17 cellular contexts compared by ENCODE assay signal in the genomic region with DNA sequence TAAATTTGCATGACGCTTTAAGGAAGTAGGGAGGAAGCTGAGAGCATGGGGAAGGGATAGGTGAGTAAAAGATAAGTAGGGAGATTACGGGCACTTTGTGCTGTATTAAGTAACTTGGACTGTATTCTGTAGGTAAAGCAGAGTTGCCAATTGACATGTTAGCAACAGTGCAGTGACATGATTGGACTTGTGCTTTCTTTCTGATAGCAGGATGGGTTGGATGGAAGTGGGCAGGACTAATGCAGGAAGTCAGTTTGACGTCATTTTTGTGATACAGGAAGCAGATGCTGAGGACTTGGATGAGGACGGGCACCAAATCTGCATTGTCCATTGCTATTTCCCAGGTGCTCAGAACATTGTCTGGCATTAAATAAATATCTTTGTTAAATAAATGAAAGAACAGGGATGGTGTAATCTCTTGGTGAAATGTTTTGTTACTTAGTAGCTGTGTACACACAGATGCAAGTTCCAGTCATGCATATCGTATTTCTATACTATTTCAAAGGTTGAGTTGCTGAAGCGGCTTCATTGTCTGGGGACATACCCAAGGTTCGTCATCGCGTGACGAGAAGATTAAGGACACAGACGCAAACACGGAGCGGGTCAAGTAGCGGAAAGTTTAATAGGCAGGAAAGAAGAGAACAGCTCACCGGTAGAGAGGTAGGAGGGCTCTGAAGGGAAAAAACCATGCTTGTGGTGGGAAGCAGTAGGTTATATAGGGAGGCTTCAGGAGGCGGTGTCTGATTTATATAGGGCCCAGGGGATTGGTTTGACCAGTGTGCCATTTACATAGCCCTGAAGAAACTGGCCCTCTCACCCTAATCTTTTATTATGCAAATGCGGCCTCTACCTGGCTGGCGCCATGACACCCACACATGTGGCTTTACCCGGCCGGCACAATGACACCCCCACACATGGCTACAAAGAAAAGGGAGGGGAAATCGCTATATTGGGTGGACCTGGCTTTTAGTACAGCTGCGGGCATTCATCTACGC. TPM values are rescaled to one million over a fixed set of nuclear protein-coding genes. Genes with fewer than 3 reads are reported as not detected.
A peak's percentile ranks its signal among the peaks of the same experiment; 100 is the strongest.
DNase-seq lines count a peak whose midpoint lies in the region; ATAC-seq and TF ChIP-seq lines count a peak whose summit lies in the region.
"Had no signal": no experiment of that assay in that cellular context is flagged by ENCODE, and none has a peak within 500 bp of the region (broad histone marks: within the 10 kb centered on the region; RNA-seq: fewer than 3 reads in every experiment).

No MANE protein-coding gene starts in this region.

- no peak overlapping the region for H3K18ac ChIP-seq in neuronal stem cell (ENCODE audit: low read length)

- H3K9ac ChIP-seq in neuronal stem cell (ENCODE audit: low read depth, low read length, poor library complexity) = no peak overlapping the region

- no peak overlapping the region for H3K4ac ChIP-seq in neuronal stem cell (ENCODE audit: low read length)

- no peak for TF ChIP-seq CTCF in psoas muscle (IDR thresholded peaks at IDR 0.05)

- no peak overlapping the region for H2BK15ac ChIP-seq in neuronal stem cell (ENCODE audit: low read length)

- H2AK5ac ChIP-seq in neuronal stem cell (ENCODE audit: low read depth, low read length) = no peak overlapping the region

- no peak overlapping the region for H3K23ac ChIP-seq in neuronal stem cell (ENCODE audit: low read depth, low read length, poor library complexity)

- peak overlapping the region; percentile 66 for H2AFZ ChIP-seq in neuronal stem cell (ENCODE audit: low read length)

- H3K4me3 ChIP-seq in neuronal stem cell (ENCODE audit: low read length in 2 of 2) (no peak overlapping the region), psoas muscle (no peak overlapping the region)
- H3K4me3 ChIP-seq: ascending aorta, dorsolateral prefrontal cortex, sigmoid colon had no signal

- intact Hi-C loops in psoas muscle (cut with DNase I) = loop anchor here in 1 of 2 donors (2.0 kb wide), 1 partner anchor 35 kb away; no protein-coding TSS in a partner anchor

- no peak overlapping the region for H2BK120ac ChIP-seq in neuronal stem cell (ENCODE audit: low read depth, low read length)

- H3K9me3 ChIP-seq in neuronal stem cell (replicated peaks in 1 of 2; ENCODE audit: control insufficient read depth in 2 of 2, insufficient read depth in 1 of 2, low read depth in 1 of 2, low read length in 2 of 2) (no peaks in the 10 kb centered on the region), psoas muscle (no peaks in the 10 kb centered on the region)
- H3K9me3 ChIP-seq: ascending aorta, sigmoid colon had no signal

- H2BK12ac ChIP-seq in neuronal stem cell (ENCODE audit: low read length) = no peak overlapping the region

- peaks cover 0 to 2% of the 10 kb centered on the region in 2 donors for H3K4me1 ChIP-seq in neuronal stem cell (ENCODE audit: control insufficient read depth in 2 of 2, insufficient read depth in 1 of 2, low read depth in 1 of 2, low read length in 2 of 2)
- H3K4me1 ChIP-seq in psoas muscle = no peaks in the 10 kb centered on the region
- H3K4me1 ChIP-seq: ascending aorta, sigmoid colon had no signal

- DNase-seq in H4 (ENCODE audit: low spot score) (peak; percentile 19), NCI-H2081 (lab: John Stamatoyannopoulos, UW) (peak; percentile 89 to 95), dermis blood vessel endothelial cell (peak; percentile 18), neuronal stem cell (ENCODE audit: low spot score) (no peak), psoas muscle (no peak), NCI-H128 (lab: John Stamatoyannopoulos, UW; ENCODE audit: unreplicated experiment) (no peak), SIG-M5 (lab: John Stamatoyannopoulos, UW) (no peak)
- DNase-seq: activated CD4-positive, alpha-beta T cell treated with anti-CD3 and anti-CD28 coated beads, Interleukin-2, amount 10 ng/mL, durations not matched to agents 24 days and 14 days; CD8-positive, alpha-beta T cell; dorsolateral prefrontal cortex; foreskin fibroblast; NCI-H1092; sigmoid colon had no signal

- H2BK5ac ChIP-seq in neuronal stem cell (ENCODE audit: low read length) = no peak overlapping the region

- H4K8ac ChIP-seq in neuronal stem cell (ENCODE audit: low read depth, low read length) = no peak overlapping the region

- H3K79me1 ChIP-seq in neuronal stem cell (ENCODE audit: low read depth, low read length) = no peaks in the 10 kb centered on the region

- H3K27ac ChIP-seq in neuronal stem cell (replicated peaks; ENCODE audit: low read length) (no peak overlapping the region), psoas muscle (no peak overlapping the region)
- H3K27ac ChIP-seq: ascending aorta, dorsolateral prefrontal cortex, HL-60, sigmoid colon had no signal

- no CpG with 5 or more reads among the region's 23 CpGs for WGBS in neuronal stem cell (ENCODE audit: extremely low coverage in 2 of 2, insufficient read length in 2 of 2, insufficient replicate concordance in 1 of 2), 2 donors
- 81 to 84% (median 81%) methylated on average over 23 of the region's 23 CpGs for WGBS in psoas muscle, 3 donors

- H3K14ac ChIP-seq in neuronal stem cell (ENCODE audit: low read length) = no peak overlapping the region

- H3K4me2 ChIP-seq in neuronal stem cell (ENCODE audit: insufficient read depth, low read length, poor library complexity, severe bottlenecking) = no peak overlapping the region

- H3K27me3 ChIP-seq in neuronal stem cell (ENCODE audit: control insufficient read depth in 3 of 3, insufficient read depth in 3 of 3, low read depth in 1 of 3, low read length in 3 of 3) (no peaks in the 10 kb centered on the region), psoas muscle (ENCODE audit: insufficient read depth in 3 of 3, low read length in 2 of 3) (no peaks in the 10 kb centered on the region)
- H3K27me3 ChIP-seq: ascending aorta, dorsolateral prefrontal cortex, sigmoid colon had no signal

- no peak for ATAC-seq in psoas muscle
- ATAC-seq: left lobe of liver; natural killer cell treated with Interleukin-12 subunit alpha and Interleukin-12 subunit beta and Interleukin-15 and Interleukin-18, amount 100 ng/mL, for 72 hours had no signal

- no peak overlapping the region for H4K91ac ChIP-seq in neuronal stem cell (ENCODE audit: low read depth, low read length, poor library complexity)

- no peaks in the 10 kb centered on the region for H3K36me3 ChIP-seq in neuronal stem cell (replicated peaks in 1 of 2; ENCODE audit: control insufficient read depth in 2 of 2, insufficient read depth in 2 of 2, low read length in 2 of 2)
- no peaks in the 10 kb centered on the region for H3K36me3 ChIP-seq in psoas muscle (ENCODE audit: insufficient read depth in 1 of 2, low read depth in 1 of 2)
- H3K36me3 ChIP-seq: ascending aorta, sigmoid colon had no signal

RNA-seq across cellular contexts. Expression of a gene that starts 30.7 kb away (rescaled TPM):
- total RNA-seq in H4 (2014; rRNA removed; shearing (Covaris generic)) = not detected in 2 replicates
- not detected in 2 replicates for total RNA-seq in dermis blood vessel endothelial cell
- 0.01 TPM for polyA plus RNA-seq in neuronal stem cell (2013, experiment 1 of 2)
- 0.01 TPM for polyA plus RNA-seq in neuronal stem cell (2013, experiment 2 of 2)
- total RNA-seq in psoas muscle = under 1 TPM in 1 of 4 donors, not detected in 3; 0.11 TPM
- polyA plus RNA-seq in psoas muscle = under 1 TPM in 1 of 3 donors, not detected in 2; 0.13 TPM
- total RNA-seq: activated CD4-positive, alpha-beta T cell treated with anti-CD3 and anti-CD28 coated beads, Interleukin-2, amount 10 ng/mL, durations not matched to agents 24 days and 14 days; ascending aorta; CD8-positive, alpha-beta T cell; left lobe of liver; natural killer cell treated with Interleukin-12 subunit alpha and Interleukin-12 subunit beta and Interleukin-15 and Interleukin-18, amount 100 ng/mL, for 72 hours had no signal

Comparison
In these comparisons a context has a peak if more than half of its experiments do, and no peak if none do; other contexts are left out.
1. DNase-seq: peak in H4 (single experiment), NCI-H2081 (2 of 2) and dermis blood vessel endothelial cell (single experiment); none in neuronal stem cell (single experiment), psoas muscle (0 of 2), NCI-H128 (single experiment) and SIG-M5 (single experiment).